Comparison of ENCODE assay signal across 8 cellular contexts in the genomic region with DNA sequence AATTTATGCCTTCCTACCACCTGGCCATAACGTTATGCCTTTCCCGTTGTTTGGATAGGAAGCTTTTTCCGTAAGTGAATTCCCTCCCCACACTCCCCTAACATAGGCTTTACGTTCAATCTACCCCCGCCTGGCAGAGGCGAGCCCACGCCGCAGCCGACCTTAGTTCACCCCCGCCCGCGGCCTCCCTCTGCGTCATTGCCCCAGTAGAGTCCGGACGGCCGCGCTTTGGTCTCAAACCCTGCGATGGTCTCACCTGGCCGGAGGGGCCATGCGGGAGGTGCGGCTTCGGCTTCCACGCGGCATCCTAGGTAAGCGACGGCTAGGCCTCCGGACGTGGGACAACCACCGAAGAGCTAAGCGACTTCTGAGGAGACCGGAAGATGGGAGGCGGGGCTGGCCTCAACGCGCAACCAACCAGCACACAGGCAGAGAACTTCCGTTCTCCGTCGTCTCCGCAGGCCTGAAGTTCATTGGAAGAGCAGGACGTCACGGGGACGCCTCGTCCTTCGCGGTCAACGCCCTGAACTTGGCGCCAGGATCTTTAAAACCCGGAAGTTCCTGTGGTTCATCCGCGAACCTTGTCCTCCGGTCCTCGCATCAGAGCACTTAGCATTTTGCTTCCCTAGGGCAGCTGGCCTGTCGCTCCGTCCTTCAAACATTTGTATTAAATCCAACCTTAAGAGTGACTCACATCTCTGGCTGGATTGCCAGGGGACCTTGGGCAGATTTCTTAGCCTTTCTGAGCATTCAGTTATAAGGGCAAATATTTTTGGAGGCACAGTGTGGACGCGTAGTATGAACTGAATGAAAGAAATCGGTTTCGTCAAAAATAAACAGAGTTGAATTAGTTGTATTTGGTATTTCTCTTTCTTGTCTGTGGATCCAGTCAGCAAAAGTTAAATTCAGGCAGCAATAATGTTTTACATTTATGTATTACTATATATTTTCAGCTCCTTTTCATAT. TPM values are rescaled to one million over a fixed set of nuclear protein-coding genes. Genes with fewer than 3 reads are reported as not detected.
DNase-seq lines count a peak whose midpoint lies in the region; ATAC-seq and TF ChIP-seq lines count a peak whose summit lies in the region.

Gene CHCHD2, minus strand, starts transcription at position 369 of the 966 bp plus-strand sequence. Its CDS starts 63 bp downstream, at position 306.

- no peaks in the 10 kb centered on the region for H3K9me3 ChIP-seq in parathyroid adenoma (ENCODE audit: control insufficient read depth, low read length)
- no peaks in the 10 kb centered on the region for H3K9me3 ChIP-seq in tibial artery

- intact Hi-C loops in tibial artery (cut with DNase I; ENCODE audit: low total_unique reads): no loop called here

- TF ChIP-seq POLR2A in GM10847 (IDR thresholded peaks at IDR 0.05; ENCODE audit: extremely low read depth, insufficient read length): peak; percentile 79

- TF ChIP-seq CTCF in parathyroid adenoma (IDR thresholded peaks at IDR 0.05) (no peak), tibial artery (IDR thresholded peaks at IDR 0.05) (peak in 1 of 2 experiments; percentile 9)

- H3K4me3 ChIP-seq in parathyroid adenoma (ENCODE audit: low read depth, low read length) (peak within 1 kb of the TSS; percentile 95), tibial artery (peak within 1 kb of the TSS; percentile 77 to 81)

- H3K27me3 ChIP-seq in parathyroid adenoma (ENCODE audit: control insufficient read depth, insufficient read depth, low read length) (no peaks in the 10 kb centered on the region), tibial artery (no peaks in the 10 kb centered on the region)

- no peaks in the 10 kb centered on the region for H3K36me3 ChIP-seq in parathyroid adenoma (ENCODE audit: control insufficient read depth, insufficient read depth, low read length)
- H3K36me3 ChIP-seq in tibial artery: peaks cover 29 to 32% (median 30%) of the 10 kb centered on the region in 3 donors

- H3K27ac Mint-ChIP-seq in activated naive CD4-positive, alpha-beta T cell treated with anti-CD3 and anti-CD28 coated beads, Interleukin-2, amount 50 U/mL, for 72 hours: peak within 1 kb of the TSS; percentile 98 to 99

- H2AFZ ChIP-seq in parathyroid adenoma: peak within 1 kb of the TSS; percentile 93

- ATAC-seq in HG02678 (IDR thresholded peaks at IDR 0.05; ENCODE audit: unreplicated experiment): peak; percentile 100
- ATAC-seq in activated naive CD4-positive, alpha-beta T cell treated with anti-CD3 and anti-CD28 coated beads, Interleukin-2, amount 50 U/mL, for 72 hours: peak; percentile 98 to 99

- H3K79me2 ChIP-seq in parathyroid adenoma: peaks cover 10% of the 10 kb centered on the region

- H3K9ac ChIP-seq in parathyroid adenoma: peak within 1 kb of the TSS; percentile 97

- peaks cover 27 to 43% of the 10 kb centered on the region in 2 donors for H3K36me3 Mint-ChIP-seq in activated naive CD4-positive, alpha-beta T cell treated with anti-CD3 and anti-CD28 coated beads, Interleukin-2, amount 50 U/mL, for 72 hours

- H3K4me1 ChIP-seq in parathyroid adenoma: no peaks in the 10 kb centered on the region
- peaks cover 0 to 26% (median 16%) of the 10 kb centered on the region in 4 donors for H3K4me1 ChIP-seq in tibial artery

- H3K27ac ChIP-seq in parathyroid adenoma (peak within 1 kb of the TSS; percentile 96), tibial artery (peak within 1 kb of the TSS; percentile 88 to 92)

- H3K9me3 Mint-ChIP-seq in activated naive CD4-positive, alpha-beta T cell treated with anti-CD3 and anti-CD28 coated beads, Interleukin-2, amount 50 U/mL, for 72 hours: no peaks in the 10 kb centered on the region

- H3K4me2 ChIP-seq in parathyroid adenoma (ENCODE audit: low read length): peak within 1 kb of the TSS; percentile 73

- DNase-seq in NCI-H1105 treated with DMSO at 0.1 percent for 48 hours (lab: John Stamatoyannopoulos, UW) (peak; percentile 99), SKM-1 treated with dmso at 0.1 percent for 144 hours (lab: John Stamatoyannopoulos, UW; ENCODE audit: unreplicated experiment) (peak; percentile 98), glomerular endothelial cell (ENCODE audit: extremely low read depth, low read depth, low spot score) (peak; percentile 92), tibial artery (peak; percentile 97 to 98)
- DNase-seq in activated naive CD4-positive, alpha-beta T cell treated with anti-CD3 and anti-CD28 coated beads, Interleukin-2, amount 50 U/mL, for 72 hours (ENCODE audit: low spot score in 2 of 2): peak; percentile 86 to 95

RNA-seq across cellular contexts. Expression of gene CHCHD2, which starts in this region (rescaled TPM):
- total RNA-seq in activated naive CD4-positive, alpha-beta T cell treated with anti-CD3 and anti-CD28 coated beads, Interleukin-2, amount 50 U/mL, for 72 hours: 100 to 1,000 TPM; 658 to 742 TPM
- 395 and 453 TPM in 2 replicates for total RNA-seq in glomerular endothelial cell

Comparison
In these comparisons a context has a peak if more than half of its experiments do, and no peak if none do; other contexts are left out.
1. Peak in every context shown above with its lines: DNase-seq, ATAC-seq, H3K4me3 ChIP-seq and H3K27ac ChIP-seq.